In the genomic region with DNA sequence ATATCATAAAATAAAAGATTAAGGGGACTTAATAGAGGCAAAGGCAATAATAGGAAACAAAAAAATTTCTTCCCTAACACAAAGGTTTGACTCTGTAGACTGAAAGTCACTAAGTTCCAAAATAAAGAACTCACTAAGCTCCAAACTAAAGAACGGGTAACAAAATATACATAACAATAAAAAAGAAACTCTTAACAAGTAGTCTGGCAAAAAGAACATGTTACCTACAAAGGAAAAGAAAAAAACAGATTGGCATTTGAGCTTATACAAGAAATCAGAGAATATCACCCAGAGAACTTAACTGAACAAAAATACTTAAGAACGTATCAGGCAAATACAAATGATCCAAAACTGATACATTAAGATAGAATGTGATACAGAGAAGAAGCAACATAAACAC, we compare ENCODE assay signal across 27 cellular contexts. TPM values are rescaled to one million over a fixed set of nuclear protein-coding genes. Genes with fewer than 3 reads are reported as not detected.
A peak's percentile ranks its signal among the peaks of the same experiment; 100 is the strongest.
DNase-seq lines count a peak whose midpoint lies in the region; ATAC-seq and TF ChIP-seq lines count a peak whose summit lies in the region.
"Had no signal": no experiment of that assay in that cellular context is flagged by ENCODE, and none has a peak within 500 bp of the region (broad histone marks: within the 10 kb centered on the region; RNA-seq: fewer than 3 reads in every experiment).

No MANE protein-coding gene starts in this region.

- H3K4me1 Mint-ChIP-seq in MCF 10A (ENCODE audit: insufficient read depth, unreplicated experiment) (peaks cover 6% of the 10 kb centered on the region), WTC11 (peaks cover 24% of the 10 kb centered on the region), type B pancreatic cell (ENCODE audit: unreplicated experiment) (peaks cover 3% of the 10 kb centered on the region)
- H3K4me1 Mint-ChIP-seq: CD4-positive, alpha-beta memory T cell; CD4-positive, CD25-positive, alpha-beta regulatory T cell; CD8-positive, alpha-beta memory T cell had no signal

- no peak overlapping the region for H3K4me3 Mint-ChIP-seq in MCF 10A (ENCODE audit: unreplicated experiment)
- H3K4me3 Mint-ChIP-seq in WTC11 = no peak overlapping the region
- H3K4me3 Mint-ChIP-seq in type B pancreatic cell = no peak overlapping the region
- H3K4me3 Mint-ChIP-seq: CD14-positive monocyte; CD4-positive, alpha-beta memory T cell; CD4-positive, CD25-positive, alpha-beta regulatory T cell; CD8-positive, alpha-beta memory T cell had no signal

- POLR2A ChIA-PET in MCF 10A (lab: Yijun Ruan, JAX) = interaction anchor here (0.9 to 1.0 kb wide), 2 partner anchors 12 to 41 kb away, joined by 3 read pairs; no protein-coding TSS in a partner anchor
- POLR2A ChIA-PET in WTC11 (lab: Charles Lee) = no interaction called here

- intact Hi-C loops in MCF 10A (cut with micrococcal nuclease) (no loop called here), breast epithelium (cut with DNase I; ENCODE audit: low total_unique reads) (no loop called here), left cardiac atrium (cut with DNase I) (no loop called here)

- CTCF ChIA-PET in MCF 10A (lab: Yijun Ruan, JAX) = interaction anchor here (1.0 kb wide), 1 partner anchor 66 kb away, joined by 3 read pairs; no protein-coding TSS in a partner anchor
- CTCF ChIA-PET in WTC11 (lab: Charles Lee) = no interaction called here

- ATAC-seq in WTC11 (no peak), left cardiac atrium (no peak)
- ATAC-seq: GM12878 had no signal

- H3K79me2 ChIP-seq in osteoblast (ENCODE audit: insufficient read depth, low read length) = peaks cover 8% of the 10 kb centered on the region

- no peaks in the 10 kb centered on the region for H3K27me3 Mint-ChIP-seq in MCF 10A (ENCODE audit: insufficient read depth, unreplicated experiment)
- H3K27me3 Mint-ChIP-seq in WTC11 (ENCODE audit: low read depth) = no peaks in the 10 kb centered on the region
- no peaks in the 10 kb centered on the region for H3K27me3 Mint-ChIP-seq in type B pancreatic cell
- H3K27me3 Mint-ChIP-seq: CD4-positive, alpha-beta memory T cell; CD4-positive, CD25-positive, alpha-beta regulatory T cell; CD8-positive, alpha-beta memory T cell had no signal

- H3K36me3 ChIP-seq in breast epithelium = no peaks in the 10 kb centered on the region
- no peaks in the 10 kb centered on the region for H3K36me3 ChIP-seq in osteoblast (ENCODE audit: insufficient read depth, low read length)
- H3K36me3 ChIP-seq: BE2C, BLaER1 had no signal

- H3K4me3 ChIP-seq in breast epithelium (no peak overlapping the region), osteoblast (ENCODE audit: insufficient read depth, low read length) (no peak overlapping the region)
- H3K4me3 ChIP-seq: BLaER1, GM12878 had no signal

- TF ChIP-seq POLR2A in breast epithelium (IDR thresholded peaks at IDR 0.05) = no peak

- DNase-seq in MCF 10A (ENCODE audit: unreplicated experiment) (no peak), breast epithelium (ENCODE audit: low spot score in 2 of 2) (no peak), WTC11 (ENCODE audit: low spot score) (no peak), osteoblast (ENCODE audit: insufficient read length, low spot score, missing footprints) (peak; percentile 69), type B pancreatic cell (ENCODE audit: extremely low spot score, unreplicated experiment) (no peak), kidney glomerular epithelial cell (lab: John Stamatoyannopoulos, UW) (no peak), left cardiac atrium (no peak)
- DNase-seq in stimulated activated CD4-positive, alpha-beta T cell treated with anti-CD3 and anti-CD28 coated beads, Interleukin-4, amount 100 ng/mL, for 1 hour = no peak
- DNase-seq: ACHN; BE2C; C1 segment of cervical spinal cord; CD4-positive, alpha-beta memory T cell; CD4-positive, CD25-positive, alpha-beta regulatory T cell; CD8-positive, alpha-beta memory T cell; COR-L47; DMS 273 treated with DMSO at 0.1 percent for 48 hours; DMS153; DMS53; DMS79; DND-41; EL; GDM1 had no signal

- H3K27ac ChIP-seq in breast epithelium = no peak overlapping the region
- H3K27ac ChIP-seq in osteoblast (ENCODE audit: low read depth, low read length) = no peak overlapping the region
- H3K27ac ChIP-seq: 22Rv1, BLaER1 had no signal

- H4K20me1 ChIP-seq in osteoblast (ENCODE audit: insufficient read depth, low read length) = no peaks in the 10 kb centered on the region
- H4K20me1 ChIP-seq: BLaER1 had no signal

- BruUV-seq in MCF 10A (replicated peaks; lab: Mats Ljungman, UMichigan) = no TSS peak

- no peak overlapping the region for H2AFZ ChIP-seq in osteoblast (ENCODE audit: low read length)

- no peaks in the 10 kb centered on the region for H3K9me3 Mint-ChIP-seq in MCF 10A (ENCODE audit: unreplicated experiment)
- H3K9me3 Mint-ChIP-seq in WTC11 = peaks cover 29% of the 10 kb centered on the region
- H3K9me3 Mint-ChIP-seq in type B pancreatic cell = peaks cover 11% of the 10 kb centered on the region

- H3K9me3 ChIP-seq in breast epithelium = peaks cover 0 to 6% of the 10 kb centered on the region in 2 donors
- no peaks in the 10 kb centered on the region for H3K9me3 ChIP-seq in osteoblast (ENCODE audit: low read depth, low read length)
- H3K9me3 ChIP-seq: BE2C had no signal

- no peak overlapping the region for H3K4me2 ChIP-seq in osteoblast (ENCODE audit: insufficient read depth, low read length)
- H3K4me2 ChIP-seq: BLaER1 had no signal

- H3K36me3 Mint-ChIP-seq in MCF 10A (ENCODE audit: insufficient read depth, unreplicated experiment) (peaks cover 12% of the 10 kb centered on the region), WTC11 (peaks cover 19% of the 10 kb centered on the region), type B pancreatic cell (peaks cover 14% of the 10 kb centered on the region)
- H3K36me3 Mint-ChIP-seq: CD14-positive monocyte; CD4-positive, CD25-positive, alpha-beta regulatory T cell had no signal

- H3K27me3 ChIP-seq in breast epithelium (no peaks in the 10 kb centered on the region), osteoblast (ENCODE audit: insufficient read depth, low read length) (no peaks in the 10 kb centered on the region)
- H3K27me3 ChIP-seq: BE2C, BLaER1 had no signal

- H3K4me1 ChIP-seq in breast epithelium = peaks cover 0 to under 1% of the 10 kb centered on the region in 2 donors
- H3K4me1 ChIP-seq in osteoblast (ENCODE audit: insufficient read depth, low read length) = no peaks in the 10 kb centered on the region
- H3K4me1 ChIP-seq: BE2C, BLaER1 had no signal

- no peak for TF ChIP-seq CTCF in MCF 10A (IDR thresholded peaks at IDR 0.05; ENCODE audit: unreplicated experiment)
- TF ChIP-seq CTCF in breast epithelium (IDR thresholded peaks at IDR 0.05) = no peak
- no peak for TF ChIP-seq CTCF in WTC11 (IDR thresholded peaks at IDR 0.05)
- TF ChIP-seq CTCF in osteoblast (IDR thresholded peaks at IDR 0.05; ENCODE audit: extremely low read depth, low read depth, low read length) = no peak
- no peak for TF ChIP-seq CTCF in type B pancreatic cell (conservative IDR thresholded peaks at IDR 0.05)

- peak overlapping the region; percentile 5 for H3K27ac Mint-ChIP-seq in MCF 10A (ENCODE audit: low read depth, unreplicated experiment)
- H3K27ac Mint-ChIP-seq in WTC11 = peak overlapping the region; percentile 14; the same call in 1 of the 2 replicates
- H3K27ac Mint-ChIP-seq in type B pancreatic cell = peak overlapping the region; percentile 37
- H3K27ac Mint-ChIP-seq: CD14-positive monocyte; CD4-positive, alpha-beta memory T cell; CD4-positive, CD25-positive, alpha-beta regulatory T cell; CD8-positive, alpha-beta memory T cell had no signal

TF ChIP-seq in WTC11, 78 proteins besides CTCF, POLR2A, EP300 and RAD21:
- TF ChIP-seq E2F4 (CRISPR knock-in tag; IDR thresholded peaks at IDR 0.05; ENCODE audit: borderline replicate concordance, low read depth) (no peak), ZNF263 (CRISPR knock-in tag; IDR thresholded peaks at IDR 0.05; ENCODE audit: low read depth) (no peak), JAZF1 (CRISPR knock-in tag; IDR thresholded peaks at IDR 0.05) (no peak), ZNF138 (CRISPR knock-in tag; conservative IDR thresholded peaks at IDR 0.05) (no peak), ZNF512 (CRISPR knock-in tag; IDR thresholded peaks at IDR 0.05; ENCODE audit: borderline replicate concordance) (no peak), ZNF423 (CRISPR knock-in tag; IDR thresholded peaks at IDR 0.05) (no peak)

RNA-seq across cellular contexts. Expression of gene ARHGAP32, which starts 7.5 kb away (rescaled TPM):
- total RNA-seq in MCF 10A (2022) (62.6 and 71.3 TPM in 2 replicates), breast epithelium (10 to 100 TPM; 19.8 to 56.6 (median 37.4) TPM), WTC11 (2021) (22.6 to 25.6 TPM (median 25.3 TPM) in 3 replicates), osteoblast (25.3 and 33.6 TPM in 2 replicates), type B pancreatic cell (ENCODE audit: low replicate concordance) (41.6 and 50.7 TPM in 2 replicates), left cardiac atrium (10 to 100 TPM in 1 of 2 donors, 1 to 10 TPM in 1; 8.9 to 12.0 TPM)
- total RNA-seq: G401 had no signal
